1 cellular context compared by ENCODE assay signal in genomic region chr1:93171549-93172050, GRCh38.
TF ChIP-seq lines count a peak whose summit lies in the region.

No MANE protein-coding gene starts in this region.

TF ChIP-seq in IMR-90, 13 proteins besides CTCF, POLR2A, EP300 and RAD21:
- TF ChIP-seq MAFK (IDR thresholded peaks at IDR 0.05; ENCODE audit: low read depth, low read length) (no peak), NFE2L2 (IDR thresholded peaks at IDR 0.05; ENCODE audit: low read depth, low read length) (no peak), BHLHE40 (IDR thresholded peaks at IDR 0.05; ENCODE audit: low read depth, low read length) (no peak), CEBPB (IDR thresholded peaks at IDR 0.05; ENCODE audit: low read depth, low read length) (no peak), SMC3 (IDR thresholded peaks at IDR 0.05; ENCODE audit: low read depth, low read length) (no peak), RFX5 (IDR thresholded peaks at IDR 0.05; ENCODE audit: low read depth, low read length) (no peak), MXI1 (IDR thresholded peaks at IDR 0.05; ENCODE audit: borderline replicate concordance, low read depth, low read length) (no peak), RCOR1 (IDR thresholded peaks at IDR 0.05; ENCODE audit: insufficient replicate concordance, low read length) (no peak), ELK1 (IDR thresholded peaks at IDR 0.05; ENCODE audit: borderline replicate concordance, low read depth, low read length) (no peak), MAZ (IDR thresholded peaks at IDR 0.05; ENCODE audit: borderline replicate concordance, low read depth, low read length) (no peak), FOS (IDR thresholded peaks at IDR 0.05; ENCODE audit: low read depth, low read length) (no peak), CHD1 (IDR thresholded peaks at IDR 0.05; ENCODE audit: low read depth, low read length) (no peak)
- TF ChIP-seq, protein P1, sequence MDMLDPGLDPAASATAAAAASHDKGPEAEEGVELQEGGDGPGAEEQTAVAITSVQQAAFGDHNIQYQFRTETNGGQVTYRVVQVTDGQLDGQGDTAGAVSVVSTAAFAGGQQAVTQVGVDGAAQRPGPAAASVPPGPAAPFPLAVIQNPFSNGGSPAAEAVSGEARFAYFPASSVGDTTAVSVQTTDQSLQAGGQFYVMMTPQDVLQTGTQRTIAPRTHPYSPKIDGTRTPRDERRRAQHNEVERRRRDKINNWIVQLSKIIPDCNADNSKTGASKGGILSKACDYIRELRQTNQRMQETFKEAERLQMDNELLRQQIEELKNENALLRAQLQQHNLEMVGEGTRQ (IDR thresholded peaks at IDR 0.05; ENCODE audit: low read depth, low read length): no peak
